In the genomic region with DNA sequence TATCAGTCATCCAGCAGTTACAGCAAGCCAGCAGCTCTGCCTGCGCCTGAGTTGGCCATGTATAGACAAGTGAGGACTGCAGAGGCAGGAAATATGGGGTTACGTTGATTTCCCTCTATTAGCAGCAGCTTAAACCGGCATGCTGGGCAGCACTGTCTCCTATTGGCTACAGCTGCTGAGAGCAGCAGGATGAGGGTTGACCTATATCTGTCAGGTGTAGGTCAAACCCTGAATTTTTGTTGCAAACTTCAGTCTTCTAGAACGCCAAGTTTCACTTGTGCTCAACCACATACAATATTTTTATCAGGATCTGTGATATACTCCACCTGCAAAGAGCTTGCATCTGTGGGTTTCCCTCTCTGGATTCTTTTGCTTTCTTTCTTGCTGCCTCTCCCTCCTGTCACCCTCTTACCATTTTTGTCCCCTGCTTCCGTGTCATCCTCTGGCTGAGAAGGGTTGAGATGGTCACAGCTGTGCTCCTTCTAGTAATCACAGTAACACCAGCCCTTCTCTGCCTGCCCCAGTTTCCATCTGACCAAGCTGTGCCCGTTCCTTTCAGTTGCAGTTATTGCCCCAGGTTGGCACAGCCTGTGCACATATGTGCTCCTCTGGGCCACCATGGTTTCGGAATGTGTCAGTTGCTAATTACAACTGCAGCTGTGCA, we compare ENCODE assay signal across 10 cellular contexts. TPM values are rescaled to one million over a fixed set of nuclear protein-coding genes. Genes with fewer than 3 reads are reported as not detected.
DNase-seq lines count a peak whose midpoint lies in the region; ATAC-seq, FAIRE-seq and TF ChIP-seq lines count a peak whose summit lies in the region.
"Had no signal": no experiment of that assay in that cellular context is flagged by ENCODE, and none has a peak within 500 bp of the region (broad histone marks: within the 10 kb centered on the region; RNA-seq: fewer than 3 reads in every experiment).

No MANE protein-coding gene starts in this region.

- peak overlapping the region; percentile 50 for H3K4me3 Mint-ChIP-seq in stimulated activated naive CD8-positive, alpha-beta T cell treated with anti-CD3 and anti-CD28 coated beads, Interleukin-15, Interleukin-2, amounts not matched to agents 100 ng/mL and 50 ng/mL, for 24 hours
- no peak overlapping the region for H3K4me3 Mint-ChIP-seq in mesothelial cell of epicardium

- BruUV-seq in endothelial cell of umbilical vein (replicated peaks; lab: Mats Ljungman, UMichigan), result no TSS peak

- no peaks in the 10 kb centered on the region for H3K9me1 ChIP-seq in endothelial cell of umbilical vein (replicated peaks; ENCODE audit: control insufficient read depth, extremely low read depth, insufficient read depth, low read length)

- TF ChIP-seq CTCF in endothelial cell of umbilical vein (IDR thresholded peaks at IDR 0.05; ENCODE audit: extremely low read depth in 1 of 2, insufficient read depth in 1 of 2, low read depth in 1 of 2, low read length in 2 of 2) (no peak), mesothelial cell of epicardium (IDR thresholded peaks at IDR 0.05; ENCODE audit: unreplicated experiment) (no peak)

- no peaks in the 10 kb centered on the region for H3K27me3 ChIP-seq in endothelial cell of umbilical vein (ENCODE audit: control insufficient read depth in 2 of 2, insufficient read depth in 2 of 2, low read length in 2 of 2)
- H3K27me3 ChIP-seq: heart left ventricle, upper lobe of left lung had no signal

- dilution Hi-C loops in endothelial cell of umbilical vein (cut with MboI; ENCODE audit: extremely low pct_ligation_motif_present, low sequenced_read_pairs), result no loop called here

- no peaks in the 10 kb centered on the region for H3K9me3 Mint-ChIP-seq in stimulated activated naive CD8-positive, alpha-beta T cell treated with anti-CD3 and anti-CD28 coated beads, Interleukin-15, Interleukin-2, amounts not matched to agents 100 ng/mL and 50 ng/mL, for 24 hours
- H3K9me3 Mint-ChIP-seq in mesothelial cell of epicardium, result no peaks in the 10 kb centered on the region

- no peak for TF ChIP-seq POLR2A in endothelial cell of umbilical vein (IDR thresholded peaks at IDR 0.05; ENCODE audit: low read depth, low read length)

- CTCF ChIA-PET in endothelial cell of umbilical vein (lab: Charles Lee), result interaction anchor here (1.0 kb wide), 1 partner anchor 18 kb away, joined by 3 read pairs; no protein-coding TSS in a partner anchor

- H3K4me2 ChIP-seq in endothelial cell of umbilical vein (ENCODE audit: insufficient read depth, low read length), result no peak overlapping the region

- no peak overlapping the region for H3K9ac ChIP-seq in endothelial cell of umbilical vein (replicated peaks; ENCODE audit: extremely low read depth, insufficient read depth, low read length)

- ATAC-seq in GM19043 (IDR thresholded peaks at IDR 0.05; ENCODE audit: low read depth, unreplicated experiment), result peak; percentile 87
- ATAC-seq in HG03039 (IDR thresholded peaks at IDR 0.05; ENCODE audit: unreplicated experiment), result peak; percentile 85
- no peak for ATAC-seq in Right ventricle myocardium inferior

- peaks cover 23% of the 10 kb centered on the region for H3K4me1 Mint-ChIP-seq in stimulated activated naive CD8-positive, alpha-beta T cell treated with anti-CD3 and anti-CD28 coated beads, Interleukin-15, Interleukin-2, amounts not matched to agents 100 ng/mL and 50 ng/mL, for 24 hours (ENCODE audit: low read depth)
- peaks cover 3% of the 10 kb centered on the region for H3K4me1 Mint-ChIP-seq in mesothelial cell of epicardium

- no peak overlapping the region for H3K27ac ChIP-seq in endothelial cell of umbilical vein (ENCODE audit: insufficient read depth, low read depth, low read length)

- intact Hi-C loops in endothelial cell of umbilical vein (cut with micrococcal nuclease), result no loop called here
- intact Hi-C loops in Right ventricle myocardium inferior (cut with DNase I), result no loop called here

- H2AFZ ChIP-seq in endothelial cell of umbilical vein (ENCODE audit: low read depth, low read length), result no peak overlapping the region

- peak overlapping the region; percentile 81 for H3K27ac Mint-ChIP-seq in stimulated activated naive CD8-positive, alpha-beta T cell treated with anti-CD3 and anti-CD28 coated beads, Interleukin-15, Interleukin-2, amounts not matched to agents 100 ng/mL and 50 ng/mL, for 24 hours
- H3K27ac Mint-ChIP-seq in mesothelial cell of epicardium, result no peak overlapping the region

- H3K9me3 ChIP-seq in endothelial cell of umbilical vein (replicated peaks; ENCODE audit: control insufficient read depth, insufficient read depth, low read length), result no peaks in the 10 kb centered on the region
- H3K9me3 ChIP-seq: heart left ventricle, upper lobe of left lung had no signal

- no peak for FAIRE-seq in endothelial cell of umbilical vein (lab: Jason Lieb, UNC)

- POLR2A ChIA-PET in endothelial cell of umbilical vein (lab: Charles Lee), result no interaction called here

- H3K79me2 ChIP-seq in endothelial cell of umbilical vein (ENCODE audit: control insufficient read depth, insufficient read depth, low read length), result no peaks in the 10 kb centered on the region

- H3K4me1 ChIP-seq in endothelial cell of umbilical vein (ENCODE audit: control insufficient read depth, extremely low read depth, insufficient read depth, low read length), result no peaks in the 10 kb centered on the region
- H3K4me1 ChIP-seq: upper lobe of left lung had no signal

- no peaks in the 10 kb centered on the region for H3K36me3 Mint-ChIP-seq in stimulated activated naive CD8-positive, alpha-beta T cell treated with anti-CD3 and anti-CD28 coated beads, Interleukin-15, Interleukin-2, amounts not matched to agents 100 ng/mL and 50 ng/mL, for 24 hours (ENCODE audit: low read depth)
- no peaks in the 10 kb centered on the region for H3K36me3 Mint-ChIP-seq in mesothelial cell of epicardium

- DNase-seq in UCSD-AML1 (lab: John Stamatoyannopoulos, UW; ENCODE audit: unreplicated experiment) (peak; percentile 8), endothelial cell of umbilical vein (ENCODE audit: low read depth, low spot score) (peak; percentile 24), Right ventricle myocardium inferior (ENCODE audit: missing footprints) (no peak), mesothelial cell of epicardium (ENCODE audit: low spot score in 2 of 2, unreplicated experiment in 2 of 2) (no peak), AG08395 (ENCODE audit: low spot score) (no peak)
- DNase-seq: heart left ventricle had no signal

- no peaks in the 10 kb centered on the region for H3K27me3 Mint-ChIP-seq in stimulated activated naive CD8-positive, alpha-beta T cell treated with anti-CD3 and anti-CD28 coated beads, Interleukin-15, Interleukin-2, amounts not matched to agents 100 ng/mL and 50 ng/mL, for 24 hours
- no peaks in the 10 kb centered on the region for H3K27me3 Mint-ChIP-seq in mesothelial cell of epicardium (ENCODE audit: low read depth)

- no peaks in the 10 kb centered on the region for H3K36me3 ChIP-seq in endothelial cell of umbilical vein (ENCODE audit: control insufficient read depth in 2 of 2, extremely low read depth in 1 of 2, insufficient read depth in 2 of 2, low read length in 2 of 2)
- H3K36me3 ChIP-seq: heart left ventricle, upper lobe of left lung had no signal

- H4K20me1 ChIP-seq in endothelial cell of umbilical vein (replicated peaks; ENCODE audit: control insufficient read depth, extremely low read depth, insufficient read depth, low read length), result no peaks in the 10 kb centered on the region

- H3K4me3 ChIP-seq in endothelial cell of umbilical vein (replicated peaks in 1 of 3; ENCODE audit: insufficient read depth in 1 of 3, low read depth in 1 of 3, low read length in 3 of 3), result no peak overlapping the region
- H3K4me3 ChIP-seq: heart left ventricle, upper lobe of left lung had no signal

TF ChIP-seq in endothelial cell of umbilical vein, 7 proteins besides CTCF, POLR2A, EP300 and RAD21:
- TF ChIP-seq MYC (IDR thresholded peaks at IDR 0.05; ENCODE audit: low read depth, low read length), result no peak

RNA-seq across cellular contexts. Expression of gene GLCCI1, which starts 23.8 kb away (rescaled TPM):
- 5.1 and 5.6 TPM in 2 replicates for total RNA-seq in endothelial cell of umbilical vein
- 2.3 and 2.9 TPM in 2 replicates for polyA plus RNA-seq in endothelial cell of umbilical vein
- 2.1 and 2.5 TPM in 2 replicates for polyA plus RNA-seq in endothelial cell of umbilical vein (2011; cell fraction: cytosol; rRNA removed)
- polyA plus RNA-seq in endothelial cell of umbilical vein (2011; cell fraction: nucleus; rRNA removed), result 5.3 and 7.2 TPM in 2 replicates
- polyA plus RNA-seq in endothelial cell of umbilical vein (2012), result 4.0 and 5.2 TPM in 2 replicates
- 10.0 and 11.8 TPM in 2 replicates for polyA minus RNA-seq in endothelial cell of umbilical vein
- polyA minus RNA-seq in endothelial cell of umbilical vein (2011; cell fraction: cytosol; rRNA and poly(A)+ RNA removed), result 30.6 TPM
- polyA minus RNA-seq in endothelial cell of umbilical vein (2011; cell fraction: nucleus; rRNA and poly(A)+ RNA removed), result 16.3 and 19.2 TPM in 2 replicates
- 5.7 TPM for total RNA-seq in Right ventricle myocardium inferior
- 30.2 to 30.7 TPM (median 30.4 TPM) in 3 replicates for total RNA-seq in mesothelial cell of epicardium

Comparison
In these comparisons a context has a peak if more than half of its experiments do, and no peak if none do; other contexts are left out.
1. DNase-seq: peak in UCSD-AML1 (single experiment) and endothelial cell of umbilical vein (single experiment); none in Right ventricle myocardium inferior (single experiment), mesothelial cell of epicardium (0 of 2) and AG08395 (single experiment).